In genomic region chr17:48724241-48725004, GRCh38 we compare ENCODE assay signal across 8 cellular contexts. TPM values are rescaled to one million over a fixed set of nuclear protein-coding genes. Genes with fewer than 3 reads are reported as not detected.
DNase-seq lines count a peak whose midpoint lies in the region; ATAC-seq and TF ChIP-seq lines count a peak whose summit lies in the region.

No MANE protein-coding gene starts in this region.

- H3K4me2 ChIP-seq in fibroblast of lung (ENCODE audit: extremely low read depth, insufficient read depth, low read length), result peak overlapping the region; percentile 25
- no peak overlapping the region for H3K4me2 ChIP-seq in neural progenitor cell

- no peak overlapping the region for H2AFZ ChIP-seq in fibroblast of lung (ENCODE audit: low read length)
- no peak overlapping the region for H2AFZ ChIP-seq in neural progenitor cell (replicated peaks)

- H3K36me3 Mint-ChIP-seq in CD4-positive, alpha-beta memory T cell, result peaks cover 0 to 1% of the 10 kb centered on the region in 2 donors
- H3K36me3 Mint-ChIP-seq in activated T-cell treated with anti-CD3 and anti-CD28 coated beads, Interleukin-2, amount 50 U/mL, for 4 hours (ENCODE audit: insufficient read depth), result no peaks in the 10 kb centered on the region
- H3K36me3 Mint-ChIP-seq in neural progenitor cell, result no peaks in the 10 kb centered on the region
- H3K36me3 Mint-ChIP-seq in stimulated activated naive CD8-positive, alpha-beta T cell treated with anti-CD3 and anti-CD28 coated beads, Interleukin-15, Interleukin-2, amounts not matched to agents 100 ng/mL and 50 ng/mL, for 24 hours (ENCODE audit: low read depth), result peaks cover 4% of the 10 kb centered on the region

- H3K4me3 ChIP-seq in CD4-positive, alpha-beta memory T cell (ENCODE audit: low read length in 2 of 2), result no peak overlapping the region
- peak overlapping the region in 1 of 2 experiments; percentile 4; a peak in 1 of 4 replicates for H3K4me3 ChIP-seq in Panc1 (ENCODE audit: low read depth in 2 of 2, low read length in 2 of 2)
- peak overlapping the region in 2 of 4 experiments; percentile 12 to 17 for H3K4me3 ChIP-seq in fibroblast of lung (replicated peaks in 1 of 4; ENCODE audit: control extremely low read depth in 1 of 4, insufficient read depth in 1 of 4, low read depth in 3 of 4, low read length in 4 of 4)
- H3K4me3 ChIP-seq in neural progenitor cell, result no peak overlapping the region

- in situ Hi-C loops in Panc1 (cut with HindIII; ENCODE audit: low pct_unique_long_range_greater_than_20kb, low sequenced_read_pairs), result no loop called here

- H3K27me3 ChIP-seq in CD4-positive, alpha-beta memory T cell (ENCODE audit: insufficient read depth, low read length), result peaks cover 96% of the 10 kb centered on the region
- H3K27me3 ChIP-seq in Panc1 (ENCODE audit: control insufficient read depth, insufficient read depth, low read length), result no peaks in the 10 kb centered on the region
- peaks cover 97% of the 10 kb centered on the region for H3K27me3 ChIP-seq in fibroblast of lung (ENCODE audit: control insufficient read depth, insufficient read depth, low read length)
- peaks cover 100% of the 10 kb centered on the region for H3K27me3 ChIP-seq in neural progenitor cell

- H3K4me1 Mint-ChIP-seq in CD4-positive, alpha-beta memory T cell, result peaks cover 22 to 81% (median 33%) of the 10 kb centered on the region in 4 donors
- peaks cover 27% of the 10 kb centered on the region for H3K4me1 Mint-ChIP-seq in activated T-cell treated with anti-CD3 and anti-CD28 coated beads, Interleukin-2, amount 50 U/mL, for 4 hours (ENCODE audit: low read depth)
- H3K4me1 Mint-ChIP-seq in neural progenitor cell, result peaks cover 4% of the 10 kb centered on the region
- H3K4me1 Mint-ChIP-seq in stimulated activated naive CD8-positive, alpha-beta T cell treated with anti-CD3 and anti-CD28 coated beads, Interleukin-15, Interleukin-2, amounts not matched to agents 100 ng/mL and 50 ng/mL, for 24 hours (ENCODE audit: low read depth), result peaks cover 38% of the 10 kb centered on the region

- ATAC-seq in Panc1, result peak; percentile 85
- ATAC-seq in activated T-cell treated with anti-CD3 and anti-CD28 coated beads, Interleukin-2, amount 50 U/mL, for 4 hours, result peak; percentile 68 to 76
- no peak for ATAC-seq in HG02571 (IDR thresholded peaks at IDR 0.05; ENCODE audit: unreplicated experiment)

- CTCF ChIA-PET in CD4-positive, alpha-beta memory T cell (lab: Charles Lee; ENCODE audit: partially characterized antibody), result interaction anchor here (0.6 to 3.9 kb wide), 26 partner anchors 8 to 176 kb away, joined by 3 to 33 read pairs (median 4); no protein-coding TSS in a partner anchor
- CTCF ChIA-PET in Panc1 (lab: Charles Lee), result interaction anchor here (0.6 to 4.6 kb wide), 27 partner anchors 10 to 311 kb away, joined by 3 to 98 read pairs (median 4); no protein-coding TSS in a partner anchor

- intact Hi-C loops in CD4-positive, alpha-beta memory T cell (cut with micrococcal nuclease), result loop anchor here (1.0 kb wide), 2 partner anchors 155 to 308 kb away; no protein-coding TSS in a partner anchor
- intact Hi-C loops in Panc1 (cut with micrococcal nuclease; ENCODE audit: unreplicated experiment), result loop anchor here (1.0 to 5.0 kb wide), 3 partner anchors 47 to 155 kb away; no protein-coding TSS in a partner anchor

- H3K79me2 ChIP-seq in fibroblast of lung (ENCODE audit: control insufficient read depth, insufficient read depth, low read length), result no peaks in the 10 kb centered on the region
- H3K79me2 ChIP-seq in neural progenitor cell (ENCODE audit: low read depth), result no peaks in the 10 kb centered on the region

- H3K9me3 Mint-ChIP-seq in CD4-positive, alpha-beta memory T cell, result peaks cover 0 to 34% (median 3%) of the 10 kb centered on the region in 8 donors
- H3K9me3 Mint-ChIP-seq in activated T-cell treated with anti-CD3 and anti-CD28 coated beads, Interleukin-2, amount 50 U/mL, for 4 hours, result no peaks in the 10 kb centered on the region
- H3K9me3 Mint-ChIP-seq in neural progenitor cell, result peaks cover 6% of the 10 kb centered on the region
- H3K9me3 Mint-ChIP-seq in stimulated activated naive CD8-positive, alpha-beta T cell treated with anti-CD3 and anti-CD28 coated beads, Interleukin-15, Interleukin-2, amounts not matched to agents 100 ng/mL and 50 ng/mL, for 24 hours, result no peaks in the 10 kb centered on the region

- peak; percentile 95 for TF ChIP-seq CTCF in Panc1 (IDR thresholded peaks at IDR 0.05)
- peak; percentile 71 to 77 for TF ChIP-seq CTCF in fibroblast of lung (conservative IDR thresholded peaks at IDR 0.05 in 1 of 2, IDR thresholded peaks at IDR 0.05 in 1 of 2; ENCODE audit: low read depth in 1 of 2, low read length in 2 of 2)
- TF ChIP-seq CTCF in neural progenitor cell (IDR thresholded peaks at IDR 0.05), result peak; percentile 89

- TSS peak; percentile 83 for BruUV-seq in Panc1 (replicated peaks; lab: Mats Ljungman, UMichigan)

- H3K27ac Mint-ChIP-seq in CD4-positive, alpha-beta memory T cell, result peak overlapping the region in 3 of 7 donors; percentile 82 to 86 (median 85)
- H3K27ac Mint-ChIP-seq in neural progenitor cell, result no peak overlapping the region
- peak overlapping the region; percentile 79 for H3K27ac Mint-ChIP-seq in stimulated activated naive CD8-positive, alpha-beta T cell treated with anti-CD3 and anti-CD28 coated beads, Interleukin-15, Interleukin-2, amounts not matched to agents 100 ng/mL and 50 ng/mL, for 24 hours

- peak overlapping the region; percentile 59 to 84 (median 78) for H3K4me3 Mint-ChIP-seq in CD4-positive, alpha-beta memory T cell
- peak overlapping the region; percentile 61 for H3K4me3 Mint-ChIP-seq in activated T-cell treated with anti-CD3 and anti-CD28 coated beads, Interleukin-2, amount 50 U/mL, for 4 hours
- H3K4me3 Mint-ChIP-seq in neural progenitor cell, result peak overlapping the region; percentile 18
- peak overlapping the region; percentile 51 for H3K4me3 Mint-ChIP-seq in stimulated activated naive CD8-positive, alpha-beta T cell treated with anti-CD3 and anti-CD28 coated beads, Interleukin-15, Interleukin-2, amounts not matched to agents 100 ng/mL and 50 ng/mL, for 24 hours

- peak; percentile 64 to 79 (median 66) for DNase-seq in CD4-positive, alpha-beta memory T cell
- DNase-seq in HT1080 (ENCODE audit: low read depth) (peak; percentile 36), Panc1 (ENCODE audit: low read depth, low spot score) (peak; percentile 22), fibroblast of lung (ENCODE audit: low read depth in 2 of 2) (peak; percentile 55 to 80), neural progenitor cell (ENCODE audit: low spot score) (peak; percentile 91)
- DNase-seq in activated T-cell treated with anti-CD3 and anti-CD28 coated beads, Interleukin-2, amount 50 U/mL, for 4 hours, result peak; percentile 73

- peaks cover 7% of the 10 kb centered on the region for H3F3A ChIP-seq in neural progenitor cell (ENCODE audit: low read depth)

- H3K27me3 Mint-ChIP-seq in CD4-positive, alpha-beta memory T cell, result peaks cover 79 to 83% of the 10 kb centered on the region in 2 donors
- H3K27me3 Mint-ChIP-seq in activated T-cell treated with anti-CD3 and anti-CD28 coated beads, Interleukin-2, amount 50 U/mL, for 4 hours (ENCODE audit: low read depth), result peaks cover 94% of the 10 kb centered on the region
- H3K27me3 Mint-ChIP-seq in neural progenitor cell (ENCODE audit: insufficient read depth, low read depth), result peaks cover 97% of the 10 kb centered on the region
- peaks cover 94% of the 10 kb centered on the region for H3K27me3 Mint-ChIP-seq in stimulated activated naive CD8-positive, alpha-beta T cell treated with anti-CD3 and anti-CD28 coated beads, Interleukin-15, Interleukin-2, amounts not matched to agents 100 ng/mL and 50 ng/mL, for 24 hours

- H3K36me3 ChIP-seq in CD4-positive, alpha-beta memory T cell (ENCODE audit: insufficient read depth, low read length), result no peaks in the 10 kb centered on the region
- H3K36me3 ChIP-seq in Panc1 (ENCODE audit: control insufficient read depth, insufficient read depth, low read length) (no peaks in the 10 kb centered on the region), fibroblast of lung (ENCODE audit: control insufficient read depth, insufficient read depth, low read length) (no peaks in the 10 kb centered on the region), neural progenitor cell (no peaks in the 10 kb centered on the region)

- H3K9ac ChIP-seq in fibroblast of lung (ENCODE audit: insufficient read depth, low read length), result no peak overlapping the region
- no peak overlapping the region for H3K9ac ChIP-seq in neural progenitor cell

- H3K27ac ChIP-seq in CD4-positive, alpha-beta memory T cell (ENCODE audit: low read depth, low read length), result no peak overlapping the region
- no peak overlapping the region for H3K27ac ChIP-seq in Panc1 (ENCODE audit: low read length)
- no peak overlapping the region for H3K27ac ChIP-seq in fibroblast of lung (ENCODE audit: insufficient read depth, low read length)
- no peak overlapping the region for H3K27ac ChIP-seq in neural progenitor cell

- H4K20me1 ChIP-seq in fibroblast of lung (ENCODE audit: control insufficient read depth, extremely low read depth, insufficient read depth, low read length) (no peaks in the 10 kb centered on the region), neural progenitor cell (ENCODE audit: low read depth) (peaks cover 89% of the 10 kb centered on the region)

- no peaks in the 10 kb centered on the region for H3K9me3 ChIP-seq in CD4-positive, alpha-beta memory T cell (ENCODE audit: control insufficient read depth in 1 of 2, low read length in 2 of 2)
- H3K9me3 ChIP-seq in Panc1 (ENCODE audit: control insufficient read depth, insufficient read depth, low read depth, low read length) (no peaks in the 10 kb centered on the region), fibroblast of lung (ENCODE audit: control insufficient read depth, insufficient read depth, low read depth, low read length) (no peaks in the 10 kb centered on the region), neural progenitor cell (ENCODE audit: low read depth) (no peaks in the 10 kb centered on the region)

- peaks cover 40% of the 10 kb centered on the region for H3K4me1 ChIP-seq in CD4-positive, alpha-beta memory T cell (ENCODE audit: insufficient read depth, low read length)
- peaks cover 3% of the 10 kb centered on the region; the same call in 1 of the 2 replicates for H3K4me1 ChIP-seq in Panc1 (ENCODE audit: control insufficient read depth, insufficient read depth, low read length)
- H3K4me1 ChIP-seq in fibroblast of lung (ENCODE audit: control insufficient read depth, extremely low read depth, insufficient read depth, low read length), result peaks cover 4% of the 10 kb centered on the region
- H3K4me1 ChIP-seq in neural progenitor cell, result no peaks in the 10 kb centered on the region

- POLR2A ChIA-PET in CD4-positive, alpha-beta memory T cell (lab: Charles Lee; ENCODE audit: partially characterized antibody), result interaction anchor here (0.9 to 1.9 kb wide), 3 partner anchors 9 to 22 kb away, joined by 3 to 8 read pairs (median 6); no protein-coding TSS in a partner anchor
- POLR2A ChIA-PET in Panc1 (lab: Charles Lee), result interaction anchor here (0.6 kb wide), 2 partner anchors 11 to 183 kb away, joined by 3 to 11 read pairs; no protein-coding TSS in a partner anchor

RNA-seq across cellular contexts. Expression of gene PRAC2, which starts 1.4 kb away (rescaled TPM):
- not detected for total RNA-seq in CD4-positive, alpha-beta memory T cell
- not detected for polyA plus RNA-seq in CD4-positive, alpha-beta memory T cell
- not detected in 2 replicates for total RNA-seq in HT1080 (2014; rRNA removed; shearing (Covaris generic))
- not detected in 2 replicates for polyA plus RNA-seq in HT1080 (2015; cell fraction: cytosol; rRNA removed)
- not detected in 2 replicates for polyA plus RNA-seq in HT1080 (2015; cell fraction: nucleus; rRNA removed)
- total RNA-seq in Panc1 (2021; ENCODE audit: unreplicated experiment) (not detected), fibroblast of lung (not detected in 2 replicates), neural progenitor cell (ENCODE audit: low replicate concordance) (not detected in 2 replicates)
- not detected for polyA plus RNA-seq in Panc1 (2012; ENCODE audit: insufficient read length)
- total RNA-seq in activated T-cell treated with anti-CD3 and anti-CD28 coated beads, Interleukin-2, amount 50 U/mL, for 4 hours, result not detected
- polyA plus RNA-seq in fibroblast of lung, result not detected in 2 replicates
- not detected in 2 replicates for polyA plus RNA-seq in fibroblast of lung (2012)
- polyA minus RNA-seq in fibroblast of lung (ENCODE audit: low replicate concordance), result not detected in 2 replicates

RNA-seq across cellular contexts. Expression of gene PRAC1, which starts 2.1 kb away (rescaled TPM):
- not detected for total RNA-seq in CD4-positive, alpha-beta memory T cell
- polyA plus RNA-seq in CD4-positive, alpha-beta memory T cell, result not detected
- total RNA-seq in HT1080 (2014; rRNA removed; shearing (Covaris generic)), result not detected in 2 replicates
- polyA plus RNA-seq in HT1080 (2015; cell fraction: cytosol; rRNA removed), result not detected in 2 replicates
- polyA plus RNA-seq in HT1080 (2015; cell fraction: nucleus; rRNA removed), result not detected in 2 replicates
- total RNA-seq in Panc1 (2021; ENCODE audit: unreplicated experiment) (not detected), fibroblast of lung (not detected in 2 replicates), neural progenitor cell (ENCODE audit: low replicate concordance) (not detected in 2 replicates)
- not detected for polyA plus RNA-seq in Panc1 (2012; ENCODE audit: insufficient read length)
- not detected for total RNA-seq in activated T-cell treated with anti-CD3 and anti-CD28 coated beads, Interleukin-2, amount 50 U/mL, for 4 hours
- polyA plus RNA-seq in fibroblast of lung, result not detected in 2 replicates
- not detected in 2 replicates for polyA plus RNA-seq in fibroblast of lung (2012)
- not detected in 2 replicates for polyA minus RNA-seq in fibroblast of lung (ENCODE audit: low replicate concordance)

RNA-seq across cellular contexts. Expression of gene HOXB13, which starts 4.1 kb away (rescaled TPM):
- not detected for total RNA-seq in CD4-positive, alpha-beta memory T cell
- polyA plus RNA-seq in CD4-positive, alpha-beta memory T cell, result not detected
- total RNA-seq in HT1080 (2014; rRNA removed; shearing (Covaris generic)), result 0.11 and 0.13 TPM in 2 replicates
- 0.37 and 0.70 TPM in 2 replicates for polyA plus RNA-seq in HT1080 (2015; cell fraction: cytosol; rRNA removed)
- polyA plus RNA-seq in HT1080 (2015; cell fraction: nucleus; rRNA removed), result 0.62 and 0.92 TPM in 2 replicates
- total RNA-seq in Panc1 (2021; ENCODE audit: unreplicated experiment) (8.1 TPM), fibroblast of lung (not detected in 2 replicates), neural progenitor cell (ENCODE audit: low replicate concordance) (not detected in 2 replicates)
- polyA plus RNA-seq in Panc1 (2012; ENCODE audit: insufficient read length), result 11.7 TPM
- under 1 TPM in 1 of 3 donors, not detected in 2; 0.11 TPM for total RNA-seq in activated T-cell treated with anti-CD3 and anti-CD28 coated beads, Interleukin-2, amount 50 U/mL, for 4 hours
- not detected in 2 replicates for polyA plus RNA-seq in fibroblast of lung
- polyA plus RNA-seq in fibroblast of lung (2012), result not detected in 2 replicates
- polyA minus RNA-seq in fibroblast of lung (ENCODE audit: low replicate concordance), result not detected in 2 replicates

Comparison
In these comparisons a context has a peak if more than half of its experiments do, and no peak if none do; other contexts are left out.
1. DNase-seq: peak in every context shown above with its lines; median percentile 91 in neural progenitor cell; 73 in activated T-cell treated with anti-CD3 and anti-CD28 coated beads, Interleukin-2, amount 50 U/mL, for 4 hours; 68 in fibroblast of lung; 66 in CD4-positive, alpha-beta memory T cell; 36 in HT1080; 22 in Panc1.
2. H3K4me3 Mint-ChIP-seq: peak in every context shown above with its lines; median percentile 78 in CD4-positive, alpha-beta memory T cell; 61 in activated T-cell treated with anti-CD3 and anti-CD28 coated beads, Interleukin-2, amount 50 U/mL, for 4 hours; 51 in stimulated activated naive CD8-positive, alpha-beta T cell treated with anti-CD3 and anti-CD28 coated beads, Interleukin-15, Interleukin-2, amounts not matched to agents 100 ng/mL and 50 ng/mL, for 24 hours; 18 in neural progenitor cell.